In the genomic region with DNA sequence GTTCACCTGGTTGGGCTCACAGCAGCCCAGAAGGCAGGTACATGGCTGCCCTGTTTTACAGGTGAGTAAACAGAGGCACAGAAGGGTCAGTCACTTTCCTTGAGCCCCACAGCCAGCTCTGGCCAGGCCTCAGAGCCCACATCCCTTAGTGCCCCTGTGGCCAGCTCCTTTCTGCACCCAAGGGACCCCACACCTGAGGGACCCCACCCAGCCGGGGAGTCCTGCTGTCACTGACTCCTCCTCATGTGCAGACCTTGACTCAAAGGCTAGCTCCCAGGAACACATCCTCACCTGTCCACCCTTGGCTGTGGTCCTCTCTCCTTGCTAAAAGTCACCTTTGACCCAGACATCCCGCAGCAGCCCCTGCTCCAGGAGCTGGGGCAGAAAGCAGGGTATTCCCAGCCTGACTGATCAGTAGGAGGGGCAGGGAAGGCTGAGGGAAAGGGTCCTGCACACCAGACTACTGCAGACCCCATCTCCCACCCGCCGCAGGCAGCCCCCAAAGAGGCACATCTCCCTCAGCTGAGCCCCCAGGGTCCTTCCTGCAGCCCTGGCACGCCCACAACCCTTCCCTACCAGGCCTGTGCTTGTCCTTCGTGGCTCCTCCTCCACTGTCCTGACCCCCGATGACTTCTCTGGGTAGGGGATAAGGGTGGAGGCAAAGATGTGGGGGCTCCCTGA, we compare ENCODE assay signal across 1 cellular context.
TF ChIP-seq lines count a peak whose summit lies in the region.

No MANE protein-coding gene starts in this region.

TF ChIP-seq in HCT116, 20 proteins besides CTCF, POLR2A, EP300 and RAD21 (continued from another document):
- TF ChIP-seq, protein P1, sequence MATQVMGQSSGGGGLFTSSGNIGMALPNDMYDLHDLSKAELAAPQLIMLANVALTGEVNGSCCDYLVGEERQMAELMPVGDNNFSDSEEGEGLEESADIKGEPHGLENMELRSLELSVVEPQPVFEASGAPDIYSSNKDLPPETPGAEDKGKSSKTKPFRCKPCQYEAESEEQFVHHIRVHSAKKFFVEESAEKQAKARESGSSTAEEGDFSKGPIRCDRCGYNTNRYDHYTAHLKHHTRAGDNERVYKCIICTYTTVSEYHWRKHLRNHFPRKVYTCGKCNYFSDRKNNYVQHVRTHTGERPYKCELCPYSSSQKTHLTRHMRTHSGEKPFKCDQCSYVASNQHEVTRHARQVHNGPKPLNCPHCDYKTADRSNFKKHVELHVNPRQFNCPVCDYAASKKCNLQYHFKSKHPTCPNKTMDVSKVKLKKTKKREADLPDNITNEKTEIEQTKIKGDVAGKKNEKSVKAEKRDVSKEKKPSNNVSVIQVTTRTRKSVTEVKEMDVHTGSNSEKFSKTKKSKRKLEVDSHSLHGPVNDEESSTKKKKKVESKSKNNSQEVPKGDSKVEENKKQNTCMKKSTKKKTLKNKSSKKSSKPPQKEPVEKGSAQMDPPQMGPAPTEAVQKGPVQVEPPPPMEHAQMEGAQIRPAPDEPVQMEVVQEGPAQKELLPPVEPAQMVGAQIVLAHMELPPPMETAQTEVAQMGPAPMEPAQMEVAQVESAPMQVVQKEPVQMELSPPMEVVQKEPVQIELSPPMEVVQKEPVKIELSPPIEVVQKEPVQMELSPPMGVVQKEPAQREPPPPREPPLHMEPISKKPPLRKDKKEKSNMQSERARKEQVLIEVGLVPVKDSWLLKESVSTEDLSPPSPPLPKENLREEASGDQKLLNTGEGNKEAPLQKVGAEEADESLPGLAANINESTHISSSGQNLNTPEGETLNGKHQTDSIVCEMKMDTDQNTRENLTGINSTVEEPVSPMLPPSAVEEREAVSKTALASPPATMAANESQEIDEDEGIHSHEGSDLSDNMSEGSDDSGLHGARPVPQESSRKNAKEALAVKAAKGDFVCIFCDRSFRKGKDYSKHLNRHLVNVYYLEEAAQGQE (IDR thresholded peaks at IDR 0.05; ENCODE audit: low read depth), result no peak
- TF ChIP-seq SIN3A (IDR thresholded peaks at IDR 0.05; ENCODE audit: low read depth), result no peak
- no peak for TF ChIP-seq SP1 (IDR thresholded peaks at IDR 0.05; ENCODE audit: low read depth)
- no peak for TF ChIP-seq ELF1 (IDR thresholded peaks at IDR 0.05; ENCODE audit: borderline replicate concordance, low read depth)
- no peak for TF ChIP-seq ATF3 (IDR thresholded peaks at IDR 0.05)
